Comparison of ENCODE assay signal across 8 cellular contexts in genomic region chr1:94962745-94963265, GRCh38. TPM values are rescaled to one million over a fixed set of nuclear protein-coding genes. Genes with fewer than 3 reads are reported as not detected.
DNase-seq lines count a peak whose midpoint lies in the region; ATAC-seq, FAIRE-seq and TF ChIP-seq lines count a peak whose summit lies in the region.

No MANE protein-coding gene starts in this region.

- H3K4me3 Mint-ChIP-seq in activated T-cell treated with anti-CD3 and anti-CD28 coated beads, Interleukin-2, amount 50 U/mL, for 4 hours, result peak overlapping the region; percentile 77
- H3K4me3 Mint-ChIP-seq in GM23338, result no peak overlapping the region

- H4K20me1 ChIP-seq in Loucy (ENCODE audit: insufficient read depth, low read length, poor library complexity, severe bottlenecking), result no peaks in the 10 kb centered on the region
- no peaks in the 10 kb centered on the region for H4K20me1 ChIP-seq in GM23338 (replicated peaks; ENCODE audit: insufficient read depth)

- no peaks in the 10 kb centered on the region for H3K36me3 Mint-ChIP-seq in activated T-cell treated with anti-CD3 and anti-CD28 coated beads, Interleukin-2, amount 50 U/mL, for 4 hours (ENCODE audit: insufficient read depth)
- H3K36me3 Mint-ChIP-seq in GM23338 (ENCODE audit: low read depth), result no peaks in the 10 kb centered on the region; the same call in 2 of the 3 replicates

- no peaks in the 10 kb centered on the region for H3K9me3 Mint-ChIP-seq in activated T-cell treated with anti-CD3 and anti-CD28 coated beads, Interleukin-2, amount 50 U/mL, for 4 hours
- no peaks in the 10 kb centered on the region for H3K9me3 Mint-ChIP-seq in GM23338

- H3K27ac Mint-ChIP-seq in GM23338, result no peak overlapping the region

- in situ Hi-C loops in GM13977 (cut with MboI; ENCODE audit: low pct_unique_long_range_greater_than_20kb, low sequenced_read_pairs, unreplicated experiment), result no loop called here

- H3K4me1 ChIP-seq in Loucy (ENCODE audit: insufficient read depth, low read length, poor library complexity, severe bottlenecking) (peaks cover 16% of the 10 kb centered on the region), spleen (peaks cover 8 to 31% (median 23%) of the 10 kb centered on the region in 6 donors), GM23338 (ENCODE audit: insufficient read depth) (no peaks in the 10 kb centered on the region)

- H3K9me2 ChIP-seq in Loucy (replicated peaks; ENCODE audit: low read depth, low read length) (no peaks in the 10 kb centered on the region), GM23338 (ENCODE audit: insufficient read depth) (no peaks in the 10 kb centered on the region)

- H3K27me3 Mint-ChIP-seq in activated T-cell treated with anti-CD3 and anti-CD28 coated beads, Interleukin-2, amount 50 U/mL, for 4 hours (ENCODE audit: low read depth), result no peaks in the 10 kb centered on the region
- peaks cover 4% of the 10 kb centered on the region for H3K27me3 Mint-ChIP-seq in GM23338 (ENCODE audit: insufficient read depth, low read depth, poor library complexity)

- H3K4me2 ChIP-seq in Loucy (ENCODE audit: low read depth, low read length, poor library complexity, severe bottlenecking) (peak overlapping the region; percentile 67), GM23338 (no peak overlapping the region)

- TF ChIP-seq POLR2A in H54 (IDR thresholded peaks at IDR 0.05; ENCODE audit: low read depth, low read length) (no peak), spleen (IDR thresholded peaks at IDR 0.05) (no peak)

- FAIRE-seq in H54 (lab: Jason Lieb, UNC) (peak; percentile 67), HTR-8/SVneo (lab: Jason Lieb, UNC) (no peak)

- H3F3A ChIP-seq in Loucy (ENCODE audit: low read depth) (no peaks in the 10 kb centered on the region), GM23338 (replicated peaks; ENCODE audit: low read depth) (no peaks in the 10 kb centered on the region)

- H3K36me3 ChIP-seq in Loucy (ENCODE audit: insufficient read depth, low read length) (no peaks in the 10 kb centered on the region), spleen (no peaks in the 10 kb centered on the region), GM23338 (ENCODE audit: insufficient read depth) (no peaks in the 10 kb centered on the region)

- H3K79me2 ChIP-seq in Loucy (ENCODE audit: insufficient read depth, low read length) (no peaks in the 10 kb centered on the region), GM23338 (replicated peaks; ENCODE audit: insufficient read depth) (no peaks in the 10 kb centered on the region)

- peaks cover 13% of the 10 kb centered on the region for H3K4me1 Mint-ChIP-seq in activated T-cell treated with anti-CD3 and anti-CD28 coated beads, Interleukin-2, amount 50 U/mL, for 4 hours (ENCODE audit: low read depth)
- H3K4me1 Mint-ChIP-seq in GM23338, result no peaks in the 10 kb centered on the region

- TF ChIP-seq CTCF in GM13977 (IDR thresholded peaks at IDR 0.05; ENCODE audit: extremely low read depth, insufficient read depth, missing control alignments) (no peak), Loucy (conservative IDR thresholded peaks at IDR 0.05; ENCODE audit: low read length) (no peak), spleen (IDR thresholded peaks at IDR 0.05 in 8 of 11, conservative IDR thresholded peaks at IDR 0.05 in 3 of 11) (no peak), GM23338 (conservative IDR thresholded peaks at IDR 0.05; ENCODE audit: low read depth in 2 of 2) (no peak)

- WGBS in spleen, 5 donors, result 1 to 3% (median 1%) methylated on average over 8 of the region's 8 CpGs

- DNase-seq in GM13977 (ENCODE audit: low spot score) (peak; percentile 43), H54 (ENCODE audit: insufficient read length, low spot score) (no peak), left cardiac atrium (peak; percentile 26), spleen (no peak), GM23338 (ENCODE audit: low spot score) (no peak), HTR-8/SVneo (ENCODE audit: insufficient read length, low spot score) (no peak)
- DNase-seq in activated T-cell treated with anti-CD3 and anti-CD28 coated beads, Interleukin-2, amount 50 U/mL, for 4 hours, result no peak

- H3K27me3 ChIP-seq in Loucy (ENCODE audit: insufficient read depth, low read length, poor library complexity, severe bottlenecking) (no peaks in the 10 kb centered on the region), spleen (replicated peaks in 1 of 7) (no peaks in the 10 kb centered on the region), GM23338 (ENCODE audit: insufficient read depth) (no peaks in the 10 kb centered on the region)

- H3K27ac ChIP-seq in spleen, result peak overlapping the region; percentile 75 to 89 (median 84)
- H3K27ac ChIP-seq in GM23338 (ENCODE audit: low read depth), result no peak overlapping the region

- H3K4me3 ChIP-seq in Loucy (ENCODE audit: low read length, poor library complexity, severe bottlenecking) (peak overlapping the region; percentile 65), spleen (peak overlapping the region in 7 of 8 donors; percentile 4 to 67 (median 27)), GM23338 (no peak overlapping the region)

- H2AFZ ChIP-seq in Loucy (ENCODE audit: low read length) (peak overlapping the region; percentile 87), GM23338 (no peak overlapping the region)

- H3K9ac ChIP-seq in Loucy (ENCODE audit: low read depth, low read length, poor library complexity, severe bottlenecking), result peak overlapping the region; percentile 71

- no peaks in the 10 kb centered on the region for H3K9me3 ChIP-seq in Loucy (ENCODE audit: insufficient read depth, low read depth, low read length)
- H3K9me3 ChIP-seq in spleen, result no peaks in the 10 kb centered on the region

- peak; percentile 74 to 78 for ATAC-seq in activated T-cell treated with anti-CD3 and anti-CD28 coated beads, Interleukin-2, amount 50 U/mL, for 4 hours
- peak; percentile 73 to 79 for ATAC-seq in left cardiac atrium
- ATAC-seq in GM23338, result no peak

- intact Hi-C loops in left cardiac atrium (cut with DNase I) (loop anchor here in 1 of 2 donors (5.0 kb wide), 1 partner anchor 36 kb away; the partner anchor contains the start of gene CNN3), spleen (cut with DNase I; ENCODE audit: low total_unique reads) (no loop called here)

TF ChIP-seq in GM23338, 12 proteins besides CTCF, POLR2A, EP300 and RAD21 (continues in another document):
- TF ChIP-seq ZNF331 (CRISPR knock-in tag; IDR thresholded peaks at IDR 0.05; ENCODE audit: low read depth) (no peak), STAT1 (IDR thresholded peaks at IDR 0.05; ENCODE audit: unreplicated experiment) (no peak), NANOG (IDR thresholded peaks at IDR 0.05; ENCODE audit: borderline replicate concordance) (no peak), ZNF114 (CRISPR knock-in tag; IDR thresholded peaks at IDR 0.05) (no peak), CREB1 (CRISPR knock-in tag; IDR thresholded peaks at IDR 0.05; ENCODE audit: low read depth) (no peak)

RNA-seq across cellular contexts. Expression of gene CNN3, which starts 35.9 kb away (rescaled TPM):
- total RNA-seq in activated T-cell treated with anti-CD3 and anti-CD28 coated beads, Interleukin-2, amount 50 U/mL, for 4 hours, result 1 to 10 TPM; 1.2 to 3.1 (median 1.9) TPM
- total RNA-seq in left cardiac atrium, result 100 to 1,000 TPM in 1 of 2 donors, 10 to 100 TPM in 1; 87.7 to 162 TPM
- 100 to 1,000 TPM in 6 of 7 donors, 10 to 100 TPM in 1; 83.8 to 124 (median 111) TPM for total RNA-seq in spleen
- polyA plus RNA-seq in spleen, result 10 to 100 TPM; 27.4 to 94.1 (median 54.8) TPM
- total RNA-seq in GM23338 (2014; rRNA removed; shearing (Covaris generic)), result 220 and 247 TPM in 2 replicates
- polyA plus RNA-seq in GM23338 (2016; fragmentation: Nextera tagmentation; extraction: Ambion mirVana), result 270 and 312 TPM in 2 replicates

Comparison
In these comparisons a context has a peak if more than half of its experiments do, and no peak if none do; other contexts are left out.
1. DNase-seq: peak in GM13977 (single experiment) and left cardiac atrium (single experiment); none in H54 (single experiment), activated T-cell treated with anti-CD3 and anti-CD28 coated beads, Interleukin-2, amount 50 U/mL, for 4 hours (single experiment), spleen (single experiment), GM23338 (single experiment) and HTR-8/SVneo (single experiment).
2. RNA of gene CNN3, which starts 35.9 kb away (total RNA-seq): 220 to 247 TPM in GM23338, 87.7 to 162 TPM in left cardiac atrium and 83.8 to 124 TPM in spleen; 1.2 to 3.1 TPM in activated T-cell treated with anti-CD3 and anti-CD28 coated beads, Interleukin-2, amount 50 U/mL, for 4 hours; every median in the first group is over 10 times any median in the second.